Comparison of ENCODE assay signal across 2 cellular contexts in genomic region chr5:31585519-31586270, GRCh38.
TF ChIP-seq lines count a peak whose summit lies in the region.

No MANE protein-coding gene starts in this region.

TF ChIP-seq in A549, 52 proteins besides CTCF, POLR2A, EP300 and RAD21:
- TF ChIP-seq JUN (IDR thresholded peaks at IDR 0.05) (no peak), REST (IDR thresholded peaks at IDR 0.05) (no peak), FOSL2 (IDR thresholded peaks at IDR 0.05) (no peak), FOSL2 (CRISPR knock-in tag; IDR thresholded peaks at IDR 0.05) (no peak), RNF2 (IDR thresholded peaks at IDR 0.05; ENCODE audit: borderline replicate concordance, low read depth) (no peak), E2F6 (IDR thresholded peaks at IDR 0.05; ENCODE audit: borderline replicate concordance, low read depth) (no peak), PHF8 (IDR thresholded peaks at IDR 0.05; ENCODE audit: borderline replicate concordance, low read depth) (no peak), MYC (IDR thresholded peaks at IDR 0.05; ENCODE audit: borderline replicate concordance, low read length) (no peak), MAX (IDR thresholded peaks at IDR 0.05) (no peak), TP53 (CRISPR knock-in tag; IDR thresholded peaks at IDR 0.05) (no peak), FOSB (CRISPR knock-in tag; IDR thresholded peaks at IDR 0.05) (no peak), HOXA7 (CRISPR knock-in tag; IDR thresholded peaks at IDR 0.05) (no peak)

TF ChIP-seq in HEK293, 187 proteins besides CTCF, POLR2A, EP300 and RAD21:
- TF ChIP-seq SETDB1 (IDR thresholded peaks at IDR 0.05; ENCODE audit: insufficient read length, low read length) (peak; percentile 62), ZNF362 (tag by site-specific recombination; IDR thresholded peaks at IDR 0.05) (no peak), ZNF394 (tag by site-specific recombination; IDR thresholded peaks at IDR 0.05; ENCODE audit: borderline replicate concordance) (no peak), ZNF449 (tag by site-specific recombination; IDR thresholded peaks at IDR 0.05) (no peak), ZNF211 (tag by site-specific recombination; IDR thresholded peaks at IDR 0.05; ENCODE audit: low read depth) (no peak), ZSCAN4 (tag by site-specific recombination; IDR thresholded peaks at IDR 0.05) (peak; percentile 56), ZNF23 (tag by site-specific recombination; IDR thresholded peaks at IDR 0.05; ENCODE audit: borderline replicate concordance) (no peak), ZNF677 (tag by site-specific recombination; IDR thresholded peaks at IDR 0.05) (no peak)
